16 cellular contexts compared by ENCODE assay signal in the genomic region with DNA sequence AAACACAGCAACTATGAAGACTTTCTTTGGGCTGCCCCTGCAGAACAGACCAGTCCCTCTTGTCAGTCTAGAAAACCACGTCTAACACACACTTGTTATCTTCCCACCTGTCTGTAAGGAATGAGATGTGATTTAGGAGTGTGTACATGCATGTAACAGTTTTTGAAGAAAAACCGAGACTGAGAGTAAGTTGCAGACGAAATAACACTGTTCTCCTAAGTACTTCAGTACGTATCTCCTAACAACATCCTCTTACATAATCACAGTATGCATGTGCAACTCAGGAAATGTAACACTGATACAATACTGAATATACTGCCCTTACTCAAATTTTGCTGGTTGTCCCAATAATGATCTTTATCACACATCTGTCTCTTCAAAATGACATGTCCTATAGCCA. TPM values are rescaled to one million over a fixed set of nuclear protein-coding genes. Genes with fewer than 3 reads are reported as not detected.
DNase-seq lines count a peak whose midpoint lies in the region; ATAC-seq, FAIRE-seq and TF ChIP-seq lines count a peak whose summit lies in the region.
"Had no signal": no experiment of that assay in that cellular context is flagged by ENCODE, and none has a peak within 500 bp of the region (broad histone marks: within the 10 kb centered on the region; RNA-seq: fewer than 3 reads in every experiment).

No MANE protein-coding gene starts in this region.

- H3K36me3 Mint-ChIP-seq in CD4-positive, alpha-beta memory T cell, result peaks cover 0 to 27% of the 10 kb centered on the region in 2 donors
- no peaks in the 10 kb centered on the region for H3K36me3 Mint-ChIP-seq in natural killer cell

- H3K9me1 ChIP-seq in K562 (ENCODE audit: control insufficient read depth, insufficient read depth, low read length), result no peaks in the 10 kb centered on the region

- in situ Hi-C loops in K562 (cut with MboI), result no loop called here

- FAIRE-seq in K562 (lab: Jason Lieb, UNC), result no peak

- no peak for TF ChIP-seq RAD21 in K562 (CRISPR knock-in tag; conservative IDR thresholded peaks at IDR 0.05 in 1 of 2, IDR thresholded peaks at IDR 0.05 in 1 of 2)

- H3K4me1 ChIP-seq in CD4-positive, alpha-beta memory T cell (ENCODE audit: insufficient read depth, low read length), result peaks cover 59% of the 10 kb centered on the region
- H3K4me1 ChIP-seq in K562 (replicated peaks in 1 of 2; ENCODE audit: control insufficient read depth in 2 of 2, insufficient read depth in 2 of 2, low read length in 2 of 2), result peaks cover 11% of the 10 kb centered on the region in 2 experiments; a peak in 4 of 5 replicates
- peaks cover 34% of the 10 kb centered on the region for H3K4me1 ChIP-seq in testis

- H3K79me2 ChIP-seq in K562 (ENCODE audit: control insufficient read depth, insufficient read depth, low read length), result peaks cover 77% of the 10 kb centered on the region

- peaks cover 51 to 80% (median 62%) of the 10 kb centered on the region in 4 donors for H3K4me1 Mint-ChIP-seq in CD4-positive, alpha-beta memory T cell
- H3K4me1 Mint-ChIP-seq in natural killer cell, result peaks cover 65 to 71% of the 10 kb centered on the region in 2 donors

- H3K9me3 ChIP-seq in CD4-positive, alpha-beta memory T cell (ENCODE audit: control insufficient read depth in 1 of 2, low read length in 2 of 2), result no peaks in the 10 kb centered on the region
- no peaks in the 10 kb centered on the region for H3K9me3 ChIP-seq in K562 (replicated peaks; ENCODE audit: control insufficient read depth, insufficient read depth, low read depth, low read length)
- no peaks in the 10 kb centered on the region for H3K9me3 ChIP-seq in testis

- POLR2A ChIA-PET in CD4-positive, alpha-beta memory T cell (lab: Charles Lee; ENCODE audit: partially characterized antibody), result no interaction called here
- POLR2A ChIA-PET in K562 (lab: Yijun Ruan, JAX), result no interaction called here

- no peak for DNase-seq in CD4-positive, alpha-beta memory T cell
- peak; percentile 31 for DNase-seq in Kasumi-1 (lab: John Stamatoyannopoulos, UW)
- DNase-seq in K562 (ENCODE audit: extremely low read depth in 1 of 4, low spot score in 3 of 4), result no peak
- DNase-seq in natural killer cell, result no peak
- DNase-seq in testis, result no peak
- DNase-seq: cerebellar nuclear complex; NCI-H1436; NCI-H526; right cardiac atrium; stimulated activated CD4-positive, alpha-beta T cell treated with anti-CD3 and anti-CD28 coated beads, Interleukin-4, amount 100 ng/mL, for 4 hours had no signal

- WGBS in K562 (ENCODE audit: insufficient coverage, low coverage, missing lambda C conversion rate), result 28% methylated on average over 4 of the region's 4 CpGs
- 48 to 73% methylated on average over 4 of the region's 4 CpGs for WGBS in testis, 2 donors

- CTCF ChIA-PET in CD4-positive, alpha-beta memory T cell (lab: Charles Lee; ENCODE audit: partially characterized antibody), result no interaction called here
- CTCF ChIA-PET in K562 (lab: Yijun Ruan, JAX; ENCODE audit: low intra/inter-chr PET ratio), result no interaction called here

- TF ChIP-seq CTCF in K562 (IDR thresholded peaks at IDR 0.05 in 2 of 3, conservative IDR thresholded peaks at IDR 0.05 in 1 of 3; ENCODE audit: insufficient read depth in 2 of 3, low read depth in 1 of 3, low read length in 3 of 3) (no peak), natural killer cell (IDR thresholded peaks at IDR 0.05) (no peak), testis (IDR thresholded peaks at IDR 0.05) (no peak)

- H3K9ac ChIP-seq in K562 (ENCODE audit: insufficient read depth in 1 of 2, low read depth in 2 of 2, low read length in 2 of 2), result no peak overlapping the region

- H3K4me3 Mint-ChIP-seq in CD4-positive, alpha-beta memory T cell, result peak overlapping the region in 3 of 8 donors; percentile 1 to 21 (median 11)
- H3K4me3 Mint-ChIP-seq in natural killer cell, result peak overlapping the region; percentile 58
- H3K4me3 Mint-ChIP-seq: neural crest cell; stimulated activated effector memory CD8-positive, alpha-beta T cell treated with anti-CD3 and anti-CD28 coated beads, Interleukin-12 subunit alpha, Interleukin-12 subunit beta, amount 100 ng/mL, for 72 hours had no signal

- BruUV-seq in K562 (replicated peaks; lab: Mats Ljungman, UMichigan), result no TSS peak

- H3K27me3 ChIP-seq in CD4-positive, alpha-beta memory T cell (ENCODE audit: insufficient read depth, low read length), result no peaks in the 10 kb centered on the region
- H3K27me3 ChIP-seq in K562 (ENCODE audit: control insufficient read depth in 2 of 2, insufficient read depth in 2 of 2, low read length in 2 of 2) (no peaks in the 10 kb centered on the region), testis (no peaks in the 10 kb centered on the region)

- ATAC-seq in K562 (peak; percentile 26), natural killer cell (peak; percentile 36 to 44 (median 39)), GM18870 (IDR thresholded peaks at IDR 0.05; ENCODE audit: unreplicated experiment) (no peak), HG03571 (IDR thresholded peaks at IDR 0.05; ENCODE audit: unreplicated experiment) (no peak), HG03520 (IDR thresholded peaks at IDR 0.05; ENCODE audit: unreplicated experiment) (no peak)
- ATAC-seq: right cardiac atrium; stimulated activated effector memory CD8-positive, alpha-beta T cell treated with anti-CD3 and anti-CD28 coated beads, Interleukin-12 subunit alpha, Interleukin-12 subunit beta, amount 100 ng/mL, for 72 hours had no signal

- peaks cover 12% of the 10 kb centered on the region for H3K36me3 ChIP-seq in CD4-positive, alpha-beta memory T cell (ENCODE audit: insufficient read depth, low read length)
- H3K36me3 ChIP-seq in K562 (ENCODE audit: control insufficient read depth, insufficient read depth, low read length) (peaks cover 12% of the 10 kb centered on the region; the same call in 2 of the 3 replicates), testis (ENCODE audit: low read depth, missing control alignments) (no peaks in the 10 kb centered on the region)

- no peak overlapping the region for H3K4me3 ChIP-seq in CD4-positive, alpha-beta memory T cell (ENCODE audit: low read length in 2 of 2)
- H3K4me3 ChIP-seq in K562 (no peak overlapping the region), testis (no peak overlapping the region)

- H3K27ac Mint-ChIP-seq in CD4-positive, alpha-beta memory T cell, result peak overlapping the region; percentile 14 to 89 (median 48)
- peak overlapping the region; percentile 50 to 85 for H3K27ac Mint-ChIP-seq in natural killer cell
- H3K27ac Mint-ChIP-seq: stimulated activated effector memory CD8-positive, alpha-beta T cell treated with anti-CD3 and anti-CD28 coated beads, Interleukin-12 subunit alpha, Interleukin-12 subunit beta, amount 100 ng/mL, for 72 hours had no signal

- no peaks in the 10 kb centered on the region for H3K27me3 Mint-ChIP-seq in CD4-positive, alpha-beta memory T cell
- no peaks in the 10 kb centered on the region for H3K27me3 Mint-ChIP-seq in natural killer cell (ENCODE audit: low read depth in 2 of 2)

- H4K20me1 ChIP-seq in K562 (replicated peaks; ENCODE audit: control insufficient read depth, insufficient read depth, low read length), result peaks cover 10% of the 10 kb centered on the region; the same call in 1 of the 2 replicates

- H3K9me3 Mint-ChIP-seq in CD4-positive, alpha-beta memory T cell, result no peaks in the 10 kb centered on the region
- no peaks in the 10 kb centered on the region for H3K9me3 Mint-ChIP-seq in natural killer cell
- H3K9me3 Mint-ChIP-seq: neural crest cell; stimulated activated effector memory CD8-positive, alpha-beta T cell treated with anti-CD3 and anti-CD28 coated beads, Interleukin-12 subunit alpha, Interleukin-12 subunit beta, amount 100 ng/mL, for 72 hours had no signal

- intact Hi-C loops in CD4-positive, alpha-beta memory T cell (cut with micrococcal nuclease), result no loop called here
- intact Hi-C loops in K562 (cut with micrococcal nuclease), result no loop called here
- intact Hi-C loops in natural killer cell (cut with micrococcal nuclease), result no loop called here
- intact Hi-C loops in testis (cut with DNase I; ENCODE audit: low total_unique reads), result no loop called here

- H3K4me2 ChIP-seq in K562 (ENCODE audit: insufficient read depth, low read length), result no peak overlapping the region

- H3K27ac ChIP-seq in CD4-positive, alpha-beta memory T cell (ENCODE audit: low read depth, low read length), result no peak overlapping the region
- H3K27ac ChIP-seq in K562 (ENCODE audit: extremely low read depth, low read depth, low read length) (no peak overlapping the region), testis (no peak overlapping the region)
- H3K27ac ChIP-seq: epithelial cell of prostate had no signal

- TF ChIP-seq EP300 in K562 (IDR thresholded peaks at IDR 0.05; ENCODE audit: low read length), result no peak

- TF ChIP-seq POLR2A in K562 (conservative IDR thresholded peaks at IDR 0.05), result no peak
- no peak for TF ChIP-seq POLR2A in testis (IDR thresholded peaks at IDR 0.05)

- no peak overlapping the region for H2AFZ ChIP-seq in K562 (ENCODE audit: low read depth, low read length)

TF ChIP-seq in K562, 482 proteins besides CTCF, POLR2A, EP300 and RAD21 (continues in another document):
- no peak for TF ChIP-seq PTRF (tag; IDR thresholded peaks at IDR 0.05)

RNA-seq across cellular contexts. Expression of a gene that starts 25.8 kb away (rescaled TPM):
- total RNA-seq in CD4-positive, alpha-beta memory T cell, result 100 to 1,000 TPM; 119 to 133 TPM
- polyA plus RNA-seq in CD4-positive, alpha-beta memory T cell, result 10 to 100 TPM in 1 of 2 donors, under 1 TPM in 1; 0.60 to 17.9 TPM
- 118 and 129 TPM in 2 replicates for total RNA-seq in K562 (2011; cell fraction: chromatin; rRNA removed; ENCODE audit: low replicate concordance)
- total RNA-seq in K562 (2011; cell fraction: nucleolus; rRNA removed), result 52.7 and 61.3 TPM in 2 replicates
- total RNA-seq in K562 (2011; cell fraction: nucleoplasm; rRNA removed), result 58.0 and 84.6 TPM in 2 replicates
- total RNA-seq in K562 (2014; rRNA removed) (9.4 and 9.7 TPM in 2 replicates), K562 (2014; rRNA removed; fragmentation: Illumina TruSeq; extraction: Trizol) (5.6 and 8.9 TPM in 2 replicates), K562 (2015; rRNA removed; fragmentation: Illumina TruSeq; extraction: Trizol) (5.4 and 6.3 TPM in 2 replicates), K562 (2021) (22.3 and 24.8 TPM in 2 replicates), natural killer cell (100 to 1,000 TPM; 197 to 234 (median 224) TPM), testis (100 to 1,000 TPM; 141 to 185 TPM)
- polyA plus RNA-seq in K562 (2011; rRNA removed) (2.6 and 4.1 TPM in 2 replicates), K562 (2014; fragmentation: Illumina TruSeq; extraction: Trizol) (13.2 and 13.8 TPM in 2 replicates), K562 (2014; fragmentation: Nextera tagmentation; extraction: Ambion mirVana) (1 to 10 TPM in 1 of 2 experiments, under 1 TPM in 1; 0.70 to 2.5 TPM), K562 (2014; rRNA removed) (6.8 and 7.4 TPM in 2 replicates), testis (ENCODE audit: insufficient read depth, low read depth, low replicate concordance) (86.0 TPM)
- polyA plus RNA-seq in K562 (2011; cell fraction: cytosol; rRNA removed), result 2.6 and 2.8 TPM in 2 replicates
- polyA plus RNA-seq in K562 (2011; cell fraction: nucleus; rRNA removed), result 12.7 and 15.9 TPM in 2 replicates
- polyA plus RNA-seq in K562 (2012), result 8.9 and 10.8 TPM in 2 replicates
- polyA minus RNA-seq in K562 (2011; rRNA and poly(A)+ RNA removed), result 9.9 and 15.2 TPM in 2 replicates
- 20.4 and 22.6 TPM in 2 replicates for polyA minus RNA-seq in K562 (2011; cell fraction: cytosol; rRNA and poly(A)+ RNA removed)
- 16.2 and 23.5 TPM in 2 replicates for polyA minus RNA-seq in K562 (2011; cell fraction: nucleus; rRNA and poly(A)+ RNA removed)

Comparison
In these comparisons a context has a peak if more than half of its experiments do, and no peak if none do; other contexts are left out.
1. DNase-seq: peak in Kasumi-1 (2 of 2); none in CD4-positive, alpha-beta memory T cell (0 of 5), K562 (0 of 4), natural killer cell (single experiment) and testis (single experiment).
2. ATAC-seq: peak in K562 (single experiment) and natural killer cell (3 of 3); none in GM18870 (single experiment), HG03571 (single experiment) and HG03520 (single experiment).